Comparison of ENCODE assay signal across 12 cellular contexts in genomic region chr2:54207666-54208195, GRCh38. TPM values are rescaled to one million over a fixed set of nuclear protein-coding genes. Genes with fewer than 3 reads are reported as not detected.
DNase-seq lines count a peak whose midpoint lies in the region; ATAC-seq and TF ChIP-seq lines count a peak whose summit lies in the region.
"Had no signal": no experiment of that assay in that cellular context is flagged by ENCODE, and none has a peak within 500 bp of the region (broad histone marks: within the 10 kb centered on the region; RNA-seq: fewer than 3 reads in every experiment).

No MANE protein-coding gene starts in this region.

- H3K27ac ChIP-seq in adrenal gland = peak overlapping the region in 4 of 5 donors; percentile 44 to 78 (median 64)
- peak overlapping the region; percentile 19 to 65 (median 45) for H3K27ac ChIP-seq in gastroesophageal sphincter

- H3K4me1 Mint-ChIP-seq in activated CD4-positive, alpha-beta memory T cell treated with anti-CD3 and anti-CD28 coated beads, Interleukin-2, amount 10 ng/mL, durations not matched to agents 7 days and 5 days = no peaks in the 10 kb centered on the region

- intact Hi-C loops in adrenal gland (cut with DNase I) = no loop called here

- TF ChIP-seq CTCF in adrenal gland (IDR thresholded peaks at IDR 0.05) = no peak
- no peak for TF ChIP-seq CTCF in gastroesophageal sphincter (IDR thresholded peaks at IDR 0.05)

- H3K27me3 Mint-ChIP-seq in activated CD4-positive, alpha-beta memory T cell treated with anti-CD3 and anti-CD28 coated beads, Interleukin-2, amount 10 ng/mL, durations not matched to agents 7 days and 5 days = no peaks in the 10 kb centered on the region

- peak; percentile 32 for DNase-seq in EH (ENCODE audit: low read depth)
- DNase-seq in adrenal gland = peak in 1 of 7 donors; percentile 14
- DNase-seq in non-pigmented ciliary epithelial cell (ENCODE audit: low read depth) = peak; percentile 45
- no peak for DNase-seq in kidney tubule cell (ENCODE audit: low spot score)
- DNase-seq in activated CD4-positive, alpha-beta memory T cell treated with anti-CD3 and anti-CD28 coated beads, Interleukin-2, amount 10 ng/mL, durations not matched to agents 7 days and 5 days = no peak
- no peak for DNase-seq in NCI-H187 treated with DMSO at 0.1 percent for 48 hours (lab: John Stamatoyannopoulos, UW)
- DNase-seq: activated gamma-delta T cell treated with Interleukin-2 at 50 U/mL for 16 hours, AML-193, NCI-H2171 had no signal

- H3K36me3 ChIP-seq in adrenal gland (replicated peaks in 1 of 2) = no peaks in the 10 kb centered on the region
- no peaks in the 10 kb centered on the region for H3K36me3 ChIP-seq in gastroesophageal sphincter

- H3K4me3 ChIP-seq in adrenal gland (no peak overlapping the region), gastroesophageal sphincter (no peak overlapping the region)
- H3K4me3 ChIP-seq: skin epidermis had no signal

- H3K4me1 ChIP-seq in adrenal gland (replicated peaks in 1 of 2) (peaks cover 35 to 40% of the 10 kb centered on the region in 2 donors), gastroesophageal sphincter (peaks cover 8 to 45% (median 22%) of the 10 kb centered on the region in 3 donors)

- 15 to 25% (median 21%) methylated on average over 3 of the region's 3 CpGs for WGBS in adrenal gland, 4 donors
- WGBS in gastroesophageal sphincter (ENCODE audit: low coverage in 1 of 2), 2 donors = 44 to 79% methylated on average over 3 of the region's 3 CpGs

- H3K9me3 Mint-ChIP-seq in activated CD4-positive, alpha-beta memory T cell treated with anti-CD3 and anti-CD28 coated beads, Interleukin-2, amount 10 ng/mL, durations not matched to agents 7 days and 5 days = no peaks in the 10 kb centered on the region

- TF ChIP-seq POLR2A in adrenal gland (IDR thresholded peaks at IDR 0.05) (no peak), gastroesophageal sphincter (IDR thresholded peaks at IDR 0.05) (no peak)

- ATAC-seq in gastroesophageal sphincter (no peak), HG03097 (IDR thresholded peaks at IDR 0.05; ENCODE audit: low FRiP score, unreplicated experiment) (no peak)

- H3K27me3 ChIP-seq in adrenal gland = no peaks in the 10 kb centered on the region
- no peaks in the 10 kb centered on the region for H3K27me3 ChIP-seq in gastroesophageal sphincter

- H3K4me3 Mint-ChIP-seq in activated CD4-positive, alpha-beta memory T cell treated with anti-CD3 and anti-CD28 coated beads, Interleukin-2, amount 10 ng/mL, durations not matched to agents 7 days and 5 days = no peak overlapping the region

- H3K9me3 ChIP-seq in adrenal gland (replicated peaks in 1 of 3) (no peaks in the 10 kb centered on the region), gastroesophageal sphincter (no peaks in the 10 kb centered on the region)

- no peak overlapping the region for H3K27ac Mint-ChIP-seq in activated CD4-positive, alpha-beta memory T cell treated with anti-CD3 and anti-CD28 coated beads, Interleukin-2, amount 10 ng/mL, durations not matched to agents 7 days and 5 days

- CTCF ChIA-PET in activated CD4-positive, alpha-beta memory T cell treated with anti-CD3 and anti-CD28 coated beads, Interleukin-2, amount 10 ng/mL, durations not matched to agents 7 days and 5 days (lab: Charles Lee) = interaction anchor here (0.7 to 1.6 kb wide), 3 partner anchors 15 to 516 kb away, joined by 3 to 4 read pairs (median 3); no protein-coding TSS in a partner anchor

- H3K36me3 Mint-ChIP-seq in activated CD4-positive, alpha-beta memory T cell treated with anti-CD3 and anti-CD28 coated beads, Interleukin-2, amount 10 ng/mL, durations not matched to agents 7 days and 5 days (ENCODE audit: low read depth) = no peaks in the 10 kb centered on the region

- POLR2A ChIA-PET in activated CD4-positive, alpha-beta memory T cell treated with anti-CD3 and anti-CD28 coated beads, Interleukin-2, amount 10 ng/mL, durations not matched to agents 7 days and 5 days (lab: Charles Lee) = interaction anchor here (0.6 kb wide), 2 partner anchors 171 to 192 kb away, joined by 3 read pairs; no protein-coding TSS in a partner anchor

- TF ChIP-seq EP300 in gastroesophageal sphincter (IDR thresholded peaks at IDR 0.05) = no peak

RNA-seq across cellular contexts. Expression of gene TSPYL6, which starts 48.3 kb away (rescaled TPM):
- total RNA-seq in adrenal gland = not detected
- not detected for polyA plus RNA-seq in adrenal gland
- under 1 TPM in 1 of 4 donors, not detected in 3; 0.31 TPM for total RNA-seq in gastroesophageal sphincter
- not detected for total RNA-seq in activated CD4-positive, alpha-beta memory T cell treated with anti-CD3 and anti-CD28 coated beads, Interleukin-2, amount 10 ng/mL, durations not matched to agents 7 days and 5 days

Comparison
In these comparisons a context has a peak if more than half of its experiments do, and no peak if none do; other contexts are left out.
1. DNase-seq: peak in EH (single experiment) and non-pigmented ciliary epithelial cell (single experiment); none in kidney tubule cell (single experiment), activated CD4-positive, alpha-beta memory T cell treated with anti-CD3 and anti-CD28 coated beads, Interleukin-2, amount 10 ng/mL, durations not matched to agents 7 days and 5 days (single experiment) and NCI-H187 treated with DMSO at 0.1 percent for 48 hours (single experiment).